Comparison of ENCODE assay signal across 23 cellular contexts in the genomic region with DNA sequence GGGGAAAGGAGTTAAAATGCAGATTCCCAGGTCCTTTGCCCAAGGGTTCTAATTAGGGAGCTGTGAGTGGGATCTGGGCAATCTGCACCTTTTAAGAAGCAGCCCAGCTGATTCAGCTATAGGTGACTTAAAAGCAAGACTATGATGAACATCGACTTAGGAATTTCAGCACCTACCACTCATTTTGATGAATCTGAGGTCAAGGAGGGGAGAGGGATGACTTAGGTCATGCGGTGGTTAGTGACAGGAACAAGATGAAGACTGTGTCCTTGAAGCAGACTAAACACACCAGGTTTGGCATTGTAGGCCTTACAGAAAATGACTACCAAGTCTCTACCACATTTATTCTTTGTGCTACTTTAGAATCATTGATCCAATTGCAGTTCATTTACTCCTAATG.
DNase-seq lines count a peak whose midpoint lies in the region; ATAC-seq and TF ChIP-seq lines count a peak whose summit lies in the region.
"Had no signal": no experiment of that assay in that cellular context is flagged by ENCODE, and none has a peak within 500 bp of the region (broad histone marks: within the 10 kb centered on the region; RNA-seq: fewer than 3 reads in every experiment).

No MANE protein-coding gene starts in this region.

- no peak overlapping the region for H3K4me2 ChIP-seq in Loucy (ENCODE audit: low read depth, low read length, poor library complexity, severe bottlenecking)

- peak overlapping the region in 1 of 2 donors; percentile 19 for H3K4me3 Mint-ChIP-seq in activated T-cell treated with anti-CD3 and anti-CD28 coated beads, Interleukin-2, amount 50 U/mL, for 72 hours
- no peak overlapping the region for H3K4me3 Mint-ChIP-seq in activated T-cell treated with anti-CD3 and anti-CD28 coated beads, Interleukin-2, amount 50 U/mL, for 24 hours
- H3K4me3 Mint-ChIP-seq in stimulated activated effector memory CD8-positive, alpha-beta T cell treated with anti-CD3 and anti-CD28 coated beads, Interleukin-12 subunit alpha, Interleukin-12 subunit beta, amount 100 ng/mL, for 72 hours = no peak overlapping the region
- H3K4me3 Mint-ChIP-seq: CD8-positive, alpha-beta memory T cell had no signal

- no peaks in the 10 kb centered on the region for H3K9me2 ChIP-seq in Loucy (replicated peaks; ENCODE audit: low read depth, low read length)

- H3K79me2 ChIP-seq in Loucy (ENCODE audit: insufficient read depth, low read length) = no peaks in the 10 kb centered on the region

- ATAC-seq in activated T-cell treated with anti-CD3 and anti-CD28 coated beads, Interleukin-2, amount 50 U/mL, for 72 hours (replicated peaks in 1 of 2) = peak; percentile 79 to 87
- peak; percentile 84 for ATAC-seq in stimulated activated effector memory CD8-positive, alpha-beta T cell treated with anti-CD3 and anti-CD28 coated beads, Interleukin-12 subunit alpha, Interleukin-12 subunit beta, amount 100 ng/mL, for 72 hours
- ATAC-seq: SK-N-SH treated with all-trans-retinoic acid at 6 μM for 48 hours had no signal

- H3K9ac ChIP-seq in Loucy (ENCODE audit: low read depth, low read length, poor library complexity, severe bottlenecking) = peak overlapping the region; percentile 39

- no peaks in the 10 kb centered on the region for H3K36me3 Mint-ChIP-seq in activated T-cell treated with anti-CD3 and anti-CD28 coated beads, Interleukin-2, amount 50 U/mL, for 72 hours (ENCODE audit: insufficient read depth in 2 of 2)
- H3K36me3 Mint-ChIP-seq in activated T-cell treated with anti-CD3 and anti-CD28 coated beads, Interleukin-2, amount 50 U/mL, for 24 hours (ENCODE audit: low read depth) = no peaks in the 10 kb centered on the region
- no peaks in the 10 kb centered on the region for H3K36me3 Mint-ChIP-seq in stimulated activated effector memory CD8-positive, alpha-beta T cell treated with anti-CD3 and anti-CD28 coated beads, Interleukin-12 subunit alpha, Interleukin-12 subunit beta, amount 100 ng/mL, for 72 hours

- H3K27ac Mint-ChIP-seq in activated T-cell treated with anti-CD3 and anti-CD28 coated beads, Interleukin-2, amount 50 U/mL, for 72 hours = no peak overlapping the region
- H3K27ac Mint-ChIP-seq in activated T-cell treated with anti-CD3 and anti-CD28 coated beads, Interleukin-2, amount 50 U/mL, for 24 hours = no peak overlapping the region
- no peak overlapping the region for H3K27ac Mint-ChIP-seq in stimulated activated effector memory CD8-positive, alpha-beta T cell treated with anti-CD3 and anti-CD28 coated beads, Interleukin-12 subunit alpha, Interleukin-12 subunit beta, amount 100 ng/mL, for 72 hours
- H3K27ac Mint-ChIP-seq: CD8-positive, alpha-beta memory T cell had no signal

- H3K4me1 ChIP-seq in Loucy (ENCODE audit: insufficient read depth, low read length, poor library complexity, severe bottlenecking) = peaks cover 30% of the 10 kb centered on the region

- H4K20me1 ChIP-seq in Loucy (ENCODE audit: insufficient read depth, low read length, poor library complexity, severe bottlenecking) = no peaks in the 10 kb centered on the region

- H3K36me3 ChIP-seq in Loucy (ENCODE audit: insufficient read depth, low read length) = no peaks in the 10 kb centered on the region
- H3K36me3 ChIP-seq: MG63 had no signal

- no peak overlapping the region for H3K4me3 ChIP-seq in Loucy (ENCODE audit: low read length, poor library complexity, severe bottlenecking)
- H3K4me3 ChIP-seq: MG63 had no signal

- H3K9me3 Mint-ChIP-seq in activated T-cell treated with anti-CD3 and anti-CD28 coated beads, Interleukin-2, amount 50 U/mL, for 72 hours = no peaks in the 10 kb centered on the region
- peaks cover 4% of the 10 kb centered on the region for H3K9me3 Mint-ChIP-seq in activated T-cell treated with anti-CD3 and anti-CD28 coated beads, Interleukin-2, amount 50 U/mL, for 24 hours
- H3K9me3 Mint-ChIP-seq in stimulated activated effector memory CD8-positive, alpha-beta T cell treated with anti-CD3 and anti-CD28 coated beads, Interleukin-12 subunit alpha, Interleukin-12 subunit beta, amount 100 ng/mL, for 72 hours = peaks cover 3% of the 10 kb centered on the region
- H3K9me3 Mint-ChIP-seq: CD8-positive, alpha-beta memory T cell had no signal

- H2AFZ ChIP-seq in Loucy (ENCODE audit: low read length) = no peak overlapping the region

- H3K4me1 Mint-ChIP-seq in activated T-cell treated with anti-CD3 and anti-CD28 coated beads, Interleukin-2, amount 50 U/mL, for 72 hours (ENCODE audit: low read depth) = peaks cover 20% of the 10 kb centered on the region
- H3K4me1 Mint-ChIP-seq in activated T-cell treated with anti-CD3 and anti-CD28 coated beads, Interleukin-2, amount 50 U/mL, for 24 hours (ENCODE audit: low read depth) = peaks cover 16% of the 10 kb centered on the region
- peaks cover 10% of the 10 kb centered on the region for H3K4me1 Mint-ChIP-seq in stimulated activated effector memory CD8-positive, alpha-beta T cell treated with anti-CD3 and anti-CD28 coated beads, Interleukin-12 subunit alpha, Interleukin-12 subunit beta, amount 100 ng/mL, for 72 hours

- H3K9me3 ChIP-seq in Loucy (ENCODE audit: insufficient read depth, low read depth, low read length) = no peaks in the 10 kb centered on the region
- H3K9me3 ChIP-seq: MG63 had no signal

- no peaks in the 10 kb centered on the region for H3K27me3 ChIP-seq in Loucy (ENCODE audit: insufficient read depth, low read length, poor library complexity, severe bottlenecking)
- H3K27me3 ChIP-seq: MG63 had no signal

- DNase-seq in activated T-cell treated with anti-CD3 and anti-CD28 coated beads, Interleukin-2, amount 50 U/mL, for 72 hours = peak; percentile 5 to 13
- no peak for DNase-seq in activated T-cell treated with anti-CD3 and anti-CD28 coated beads, Interleukin-2, amount 50 U/mL, for 24 hours
- DNase-seq in amniotic epithelial cell (ENCODE audit: low read depth) (peak; percentile 34), NCI-H1694 (lab: John Stamatoyannopoulos, UW) (no peak), cerebellum (ENCODE audit: low spot score) (no peak)
- DNase-seq in stimulated activated effector memory CD8-positive, alpha-beta T cell treated with anti-CD3 and anti-CD28 coated beads, Interleukin-12 subunit alpha, Interleukin-12 subunit beta, amount 100 ng/mL, for 72 hours (ENCODE audit: low spot score in 2 of 2) = no peak
- DNase-seq in effector CD8-positive, alpha-beta T cell (lab: John Stamatoyannopoulos, UW) = no peak
- DNase-seq: 8988T; Calu3; CD8-positive, alpha-beta memory T cell; DMS153; Karpas-422; MG63; NCI-H1048; NCI-H1417 treated with DMSO at 0.1 percent for 48 hours; NCI-H187 treated with DMSO at 0.1 percent for 48 hours; NCI-H2107; NCI-H446 treated with DMSO at 0.1 percent for 48 hours; NCI-H526 treated with DMSO at 0.1 percent for 48 hours; RPMI8226; SHP77 treated with DMSO at 0.1 percent for 48 hours had no signal

- no peak for TF ChIP-seq CTCF in Loucy (conservative IDR thresholded peaks at IDR 0.05; ENCODE audit: low read length)

- H3F3A ChIP-seq in Loucy (ENCODE audit: low read depth) = peaks cover 7% of the 10 kb centered on the region

- H3K27me3 Mint-ChIP-seq in activated T-cell treated with anti-CD3 and anti-CD28 coated beads, Interleukin-2, amount 50 U/mL, for 72 hours (ENCODE audit: low read depth) = peaks cover 21% of the 10 kb centered on the region
- H3K27me3 Mint-ChIP-seq in activated T-cell treated with anti-CD3 and anti-CD28 coated beads, Interleukin-2, amount 50 U/mL, for 24 hours = peaks cover 8% of the 10 kb centered on the region
- H3K27me3 Mint-ChIP-seq: CD8-positive, alpha-beta memory T cell had no signal

Comparison
In these comparisons a context has a peak if more than half of its experiments do, and no peak if none do; other contexts are left out.
1. DNase-seq: peak in activated T-cell treated with anti-CD3 and anti-CD28 coated beads, Interleukin-2, amount 50 U/mL, for 72 hours (2 of 2) and amniotic epithelial cell (single experiment); none in activated T-cell treated with anti-CD3 and anti-CD28 coated beads, Interleukin-2, amount 50 U/mL, for 24 hours (single experiment), stimulated activated effector memory CD8-positive, alpha-beta T cell treated with anti-CD3 and anti-CD28 coated beads, Interleukin-12 subunit alpha, Interleukin-12 subunit beta, amount 100 ng/mL, for 72 hours (0 of 2), NCI-H1694 (single experiment), cerebellum (single experiment) and effector CD8-positive, alpha-beta T cell (single experiment).